8 cellular contexts compared by ENCODE assay signal in genomic region chr3:13073042-13073906, GRCh38.
DNase-seq lines count a peak whose midpoint lies in the region; ATAC-seq and TF ChIP-seq lines count a peak whose summit lies in the region.

Gene IQSEC1, minus strand, starts transcription at chr3:13073429. Its CDS starts 415 bp downstream, at chr3:13073014.

- peak within 1 kb of the TSS; percentile 85 for H3K27ac Mint-ChIP-seq in memory B cell

- H3K9me3 Mint-ChIP-seq in memory B cell, result no peaks in the 10 kb centered on the region

- peak within 1 kb of the TSS; percentile 54 to 62 for H3K27ac ChIP-seq in coronary artery

- peak; percentile 85 for DNase-seq in Ammon's horn (ENCODE audit: low spot score)
- peak; percentile 64 for DNase-seq in activated CD4-positive, alpha-beta T cell treated with anti-CD3 and anti-CD28 coated beads, Interleukin-2, amount 50 U/mL, for 1 hour
- no peak for DNase-seq in coronary artery (ENCODE audit: low spot score)
- peak; percentile 73 to 80 for DNase-seq in memory B cell (ENCODE audit: low spot score in 2 of 2)
- DNase-seq in stimulated activated CD8-positive, alpha-beta memory T cell treated with anti-CD3 and anti-CD28 coated beads, Interleukin-12 subunit alpha, Interleukin-12 subunit beta, amount 100 ng/mL, for 24 hours (ENCODE audit: extremely low read depth), result peak; percentile 61
- DNase-seq in glomerular visceral epithelial cell (ENCODE audit: extremely low spot score), result no peak

- peak; percentile 47 for ATAC-seq in GM19324 (IDR thresholded peaks at IDR 0.05; ENCODE audit: low FRiP score, unreplicated experiment)
- ATAC-seq in HG03558 (IDR thresholded peaks at IDR 0.05; ENCODE audit: extremely low read depth, unreplicated experiment), result peak; percentile 46
- ATAC-seq in memory B cell (ENCODE audit: low read depth), result peak; percentile 83

- peaks cover 4% of the 10 kb centered on the region for H3K27me3 Mint-ChIP-seq in memory B cell

- no peak for TF ChIP-seq CTCF in coronary artery (IDR thresholded peaks at IDR 0.05)

- H3K4me3 ChIP-seq in coronary artery, result peak within 1 kb of the TSS; percentile 65

- H3K4me1 Mint-ChIP-seq in memory B cell, result peaks cover 44% of the 10 kb centered on the region

- peak within 1 kb of the TSS; percentile 93 for H3K4me3 Mint-ChIP-seq in memory B cell

- H3K36me3 Mint-ChIP-seq in memory B cell, result peaks cover 2% of the 10 kb centered on the region

Comparison
In these comparisons a context has a peak if more than half of its experiments do, and no peak if none do; other contexts are left out.
1. DNase-seq: peak in Ammon's horn (single experiment), activated CD4-positive, alpha-beta T cell treated with anti-CD3 and anti-CD28 coated beads, Interleukin-2, amount 50 U/mL, for 1 hour (single experiment), memory B cell (2 of 2) and stimulated activated CD8-positive, alpha-beta memory T cell treated with anti-CD3 and anti-CD28 coated beads, Interleukin-12 subunit alpha, Interleukin-12 subunit beta, amount 100 ng/mL, for 24 hours (single experiment); none in coronary artery (single experiment) and glomerular visceral epithelial cell (single experiment).
2. Peak in every context shown above with its lines, with median percentiles within 50 percentile points of each other: ATAC-seq.